8 cellular contexts compared by ENCODE assay signal in genomic region chr10:12348341-12348869, GRCh38. TPM values are rescaled to one million over a fixed set of nuclear protein-coding genes. Genes with fewer than 3 reads are reported as not detected.
DNase-seq lines count a peak whose midpoint lies in the region; ATAC-seq, FAIRE-seq and TF ChIP-seq lines count a peak whose summit lies in the region.

No MANE protein-coding gene starts in this region.

- TF ChIP-seq POLR2A in testis (IDR thresholded peaks at IDR 0.05) = no peak

- POLR2A ChIA-PET in activated naive CD8-positive, alpha-beta T cell treated with anti-CD3 and anti-CD28 coated beads, Interleukin-2, amount 10 ng/mL, durations not matched to agents 7 days and 5 days (lab: Charles Lee) = interaction anchor here (0.6 to 1.4 kb wide), 4 partner anchors 8 to 153 kb away, joined by 3 to 6 read pairs (median 4); partner anchors contain the start of gene NUDT5

- no peaks in the 10 kb centered on the region for H3K27me3 ChIP-seq in testis

- H3K4me3 ChIP-seq in testis = peak overlapping the region; percentile 70 to 83

- WGBS in testis, 2 donors = 17 to 20% methylated on average over 19 to 24 of the region's 24 CpGs

- H3K4me1 ChIP-seq in testis = peaks cover 7% of the 10 kb centered on the region

- H3K4me1 Mint-ChIP-seq in T-helper 1 cell treated with Interleukin-12 subunit alpha and Interleukin-12 subunit beta and Interleukin-4 antibody, amounts not matched to agents 30 μg/mL and 1 μg/mL, for 36 hours (ENCODE audit: low read depth) = peaks cover 31% of the 10 kb centered on the region
- H3K4me1 Mint-ChIP-seq in activated naive CD8-positive, alpha-beta T cell treated with anti-CD3 and anti-CD28 coated beads, Interleukin-2, amount 10 ng/mL, durations not matched to agents 7 days and 5 days = peaks cover 23% of the 10 kb centered on the region

- H3K9me3 Mint-ChIP-seq in T-helper 1 cell treated with Interleukin-12 subunit alpha and Interleukin-12 subunit beta and Interleukin-4 antibody, amounts not matched to agents 30 μg/mL and 1 μg/mL, for 36 hours = no peaks in the 10 kb centered on the region
- H3K9me3 Mint-ChIP-seq in activated naive CD8-positive, alpha-beta T cell treated with anti-CD3 and anti-CD28 coated beads, Interleukin-2, amount 10 ng/mL, durations not matched to agents 7 days and 5 days = peaks cover 2% of the 10 kb centered on the region

- H3K9me3 ChIP-seq in testis = no peaks in the 10 kb centered on the region

- peak overlapping the region; percentile 71 to 90 for H3K27ac ChIP-seq in testis

- no peaks in the 10 kb centered on the region for H3K36me3 ChIP-seq in testis (ENCODE audit: low read depth, missing control alignments)

- peaks cover 2% of the 10 kb centered on the region for H3K36me3 Mint-ChIP-seq in T-helper 1 cell treated with Interleukin-12 subunit alpha and Interleukin-12 subunit beta and Interleukin-4 antibody, amounts not matched to agents 30 μg/mL and 1 μg/mL, for 36 hours (ENCODE audit: low read depth)
- H3K36me3 Mint-ChIP-seq in activated naive CD8-positive, alpha-beta T cell treated with anti-CD3 and anti-CD28 coated beads, Interleukin-2, amount 10 ng/mL, durations not matched to agents 7 days and 5 days = no peaks in the 10 kb centered on the region

- H3K27ac Mint-ChIP-seq in T-helper 1 cell treated with Interleukin-12 subunit alpha and Interleukin-12 subunit beta and Interleukin-4 antibody, amounts not matched to agents 30 μg/mL and 1 μg/mL, for 36 hours = peak overlapping the region; percentile 90
- H3K27ac Mint-ChIP-seq in activated naive CD8-positive, alpha-beta T cell treated with anti-CD3 and anti-CD28 coated beads, Interleukin-2, amount 10 ng/mL, durations not matched to agents 7 days and 5 days = peak overlapping the region; percentile 80

- DNase-seq in T-helper 1 cell = no peak
- DNase-seq in activated naive CD8-positive, alpha-beta T cell treated with anti-CD3 and anti-CD28 coated beads, Interleukin-2, amount 10 ng/mL, durations not matched to agents 7 days and 5 days = no peak
- peak; percentile 84 for DNase-seq in left lobe of liver (ENCODE audit: low spot score)
- no peak for DNase-seq in testis
- DNase-seq in RCC 7860 (ENCODE audit: low spot score) = no peak
- no peak for DNase-seq in NCI-H526 (lab: John Stamatoyannopoulos, UW)

- no peak for TF ChIP-seq CTCF in testis (IDR thresholded peaks at IDR 0.05)

- peak overlapping the region; percentile 88 for H3K4me3 Mint-ChIP-seq in T-helper 1 cell treated with Interleukin-12 subunit alpha and Interleukin-12 subunit beta and Interleukin-4 antibody, amounts not matched to agents 30 μg/mL and 1 μg/mL, for 36 hours
- H3K4me3 Mint-ChIP-seq in activated naive CD8-positive, alpha-beta T cell treated with anti-CD3 and anti-CD28 coated beads, Interleukin-2, amount 10 ng/mL, durations not matched to agents 7 days and 5 days = peak overlapping the region; percentile 75

- H3K27me3 Mint-ChIP-seq in T-helper 1 cell treated with Interleukin-12 subunit alpha and Interleukin-12 subunit beta and Interleukin-4 antibody, amounts not matched to agents 30 μg/mL and 1 μg/mL, for 36 hours (ENCODE audit: low read depth) = peaks cover 53% of the 10 kb centered on the region
- peaks cover 30% of the 10 kb centered on the region for H3K27me3 Mint-ChIP-seq in activated naive CD8-positive, alpha-beta T cell treated with anti-CD3 and anti-CD28 coated beads, Interleukin-2, amount 10 ng/mL, durations not matched to agents 7 days and 5 days

- no peak for ATAC-seq in activated naive CD8-positive, alpha-beta T cell treated with anti-CD3 and anti-CD28 coated beads, Interleukin-2, amount 10 ng/mL, durations not matched to agents 7 days and 5 days (ENCODE audit: low read depth)
- ATAC-seq in left lobe of liver = peak; percentile 73
- ATAC-seq in GM21515 (IDR thresholded peaks at IDR 0.05; ENCODE audit: unreplicated experiment) = no peak

- intact Hi-C loops in testis (cut with DNase I; ENCODE audit: low total_unique reads) = no loop called here

- FAIRE-seq in RCC 7860 (lab: Jason Lieb, UNC) = no peak

RNA-seq across cellular contexts. Expression of gene CAMK1D, which starts 0.9 kb away (rescaled TPM):
- total RNA-seq in activated naive CD8-positive, alpha-beta T cell treated with anti-CD3 and anti-CD28 coated beads, Interleukin-2, amount 10 ng/mL, durations not matched to agents 7 days and 5 days = 1 to 10 TPM; 7.5 to 9.0 TPM
- total RNA-seq in left lobe of liver (8.1 TPM), testis (10 to 100 TPM in 1 of 2 donors, 1 to 10 TPM in 1; 10.0 to 14.5 TPM)
- polyA plus RNA-seq in testis (ENCODE audit: insufficient read depth, low read depth, low replicate concordance) = 14.0 TPM
